In the genomic region with DNA sequence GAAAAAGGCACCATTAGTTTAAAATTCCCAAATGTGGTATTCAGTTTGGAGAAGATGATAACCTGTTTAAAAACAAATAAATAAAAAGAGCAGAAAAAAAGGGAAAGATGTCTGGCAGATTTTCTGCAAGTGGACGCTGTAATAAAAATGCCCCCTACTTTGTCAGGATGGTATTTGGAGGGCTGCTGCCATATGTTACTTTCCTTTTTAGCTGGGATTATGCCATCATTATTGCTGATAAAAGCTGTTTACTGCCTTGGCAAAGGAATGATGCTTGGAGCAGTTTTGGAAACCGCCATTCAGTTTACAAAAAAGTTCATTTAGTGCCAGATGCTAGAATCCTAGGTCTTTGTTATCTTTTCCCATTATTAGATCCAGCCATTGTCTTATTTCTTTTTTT, we compare ENCODE assay signal across 27 cellular contexts.
DNase-seq lines count a peak whose midpoint lies in the region; ATAC-seq, FAIRE-seq and TF ChIP-seq lines count a peak whose summit lies in the region.
"Had no signal": no experiment of that assay in that cellular context is flagged by ENCODE, and none has a peak within 500 bp of the region (broad histone marks: within the 10 kb centered on the region; RNA-seq: fewer than 3 reads in every experiment).

No MANE protein-coding gene starts in this region.

- FAIRE-seq in HepG2 (lab: Jason Lieb, UNC): no peak

- ATAC-seq in right lobe of liver (peak in 3 of 4 donors; percentile 42 to 50 (median 45)), HepG2 (no peak), HG03159 (IDR thresholded peaks at IDR 0.05; ENCODE audit: unreplicated experiment) (no peak)
- ATAC-seq: activated T-cell treated with anti-CD3 and anti-CD28 coated beads, Interleukin-2, amount 50 U/mL, for 4 hours; left colon; Right ventricle myocardium inferior; stimulated activated memory B cell treated with anti-CD40 and anti-IgM and Interleukin-4, amounts not matched to agents 10 μg/mL and 1 μg/mL and 100 μg/mL, for 72 hours had no signal

- in situ Hi-C loops in HepG2 (cut with HindIII; ENCODE audit: extremely low pct_ligation_motif_present, low pct_unique_long_range_greater_than_20kb): no loop called here

- TF ChIP-seq RAD21 in HepG2 (CRISPR knock-in tag; IDR thresholded peaks at IDR 0.05): no peak

- POLR2A ChIA-PET in HepG2 (lab: Yijun Ruan, JAX): no interaction called here

- H3K27me3 ChIP-seq in right lobe of liver (no peaks in the 10 kb centered on the region), HepG2 (ENCODE audit: control insufficient read depth in 1 of 2, insufficient read depth in 2 of 2, low read length in 2 of 2) (no peaks in the 10 kb centered on the region), ectodermal cell (ENCODE audit: control insufficient read depth, insufficient read depth, low read length, poor library complexity, severe bottlenecking) (no peaks in the 10 kb centered on the region)
- H3K27me3 ChIP-seq: ascending aorta, esophagus muscularis mucosa, MG63 had no signal

- WGBS in right lobe of liver (ENCODE audit: insufficient coverage, low coverage, low lambda C conversion rate, missing lambda C conversion rate): 35% methylated on average over 2 of the region's 2 CpGs
- WGBS in HepG2 (ENCODE audit: low lambda C conversion rate): 100% methylated on average over 2 of the region's 2 CpGs
- 89 to 94% methylated on average over 2 of the region's 2 CpGs for WGBS in ectodermal cell, 2 experiments

- H3K4me2 ChIP-seq in HepG2 (ENCODE audit: low read depth, low read length): no peak overlapping the region
- H3K4me2 ChIP-seq: PC-9 had no signal

- H4K20me1 ChIP-seq in HepG2 (ENCODE audit: insufficient read depth, low read length): no peaks in the 10 kb centered on the region

- H3K79me2 ChIP-seq in HepG2 (ENCODE audit: insufficient read depth, low read length): no peaks in the 10 kb centered on the region

- DNase-seq in right lobe of liver (no peak), HepG2 (ENCODE audit: low spot score) (no peak), NCI-H524 treated with DMSO at 0.1 percent for 48 hours (lab: John Stamatoyannopoulos, UW) (peak; percentile 85), OCI-M1 (lab: John Stamatoyannopoulos, UW) (no peak), NCI-H526 (lab: John Stamatoyannopoulos, UW) (no peak), foreskin melanocyte (no peak)
- DNase-seq: 8988T; activated gamma-delta T cell; activated naive CD8-positive, alpha-beta T cell treated with anti-CD3 and anti-CD28 coated beads, Interleukin-2, amount 10 ng/mL, durations not matched to agents 7 days and 5 days; activated T-cell treated with anti-CD3 and anti-CD28 coated beads, Interleukin-2, amount 50 U/mL, for 4 hours; COR-L47; GDM1; KG1; left colon; MG63; NCI-H1417 treated with DMSO at 0.1 percent for 48 hours; NCI-H2107; nephron progenitor cell; PC-9; T-helper 2 cell had no signal

- H3K9ac ChIP-seq in HepG2 (ENCODE audit: insufficient read depth, low read depth, low read length): no peak overlapping the region

- H3K9me3 ChIP-seq in right lobe of liver (no peaks in the 10 kb centered on the region), HepG2 (ENCODE audit: low read length) (no peaks in the 10 kb centered on the region), ectodermal cell (ENCODE audit: control insufficient read depth, low read length) (no peaks in the 10 kb centered on the region)
- H3K9me3 ChIP-seq: ascending aorta, esophagus muscularis mucosa, MG63 had no signal

- H3K27ac ChIP-seq in right lobe of liver: no peak overlapping the region
- no peak overlapping the region for H3K27ac ChIP-seq in HepG2 (ENCODE audit: extremely low read length, insufficient read depth, low read length)
- peak overlapping the region; percentile 11 for H3K27ac ChIP-seq in ectodermal cell (ENCODE audit: insufficient read depth, low read depth, low read length, poor library complexity, severe bottlenecking)
- H3K27ac ChIP-seq: ascending aorta, C4-2B, esophagus muscularis mucosa, PC-9 had no signal

- TF ChIP-seq EP300 in HepG2 (IDR thresholded peaks at IDR 0.05; ENCODE audit: low read depth in 2 of 2, low read length in 2 of 2): no peak
- TF ChIP-seq EP300 in HepG2 (CRISPR knock-in tag; IDR thresholded peaks at IDR 0.05; ENCODE audit: borderline replicate concordance): no peak

- TF ChIP-seq POLR2A in right lobe of liver (IDR thresholded peaks at IDR 0.05) (no peak), HepG2 (IDR thresholded peaks at IDR 0.05; ENCODE audit: insufficient read depth in 1 of 2, low read depth in 2 of 2, low read length in 2 of 2) (no peak)

- peaks cover 0 to 33% (median 8%) of the 10 kb centered on the region in 4 donors for H3K4me1 ChIP-seq in right lobe of liver
- peaks cover 44% of the 10 kb centered on the region for H3K4me1 ChIP-seq in HepG2 (ENCODE audit: insufficient read depth, low read length)
- H3K4me1 ChIP-seq in ectodermal cell (ENCODE audit: control insufficient read depth, insufficient read depth, low read length): peaks cover 4% of the 10 kb centered on the region
- H3K4me1 ChIP-seq: ascending aorta had no signal

- intact Hi-C loops in right lobe of liver (cut with DNase I) (no loop called here), HepG2 (cut with micrococcal nuclease; ENCODE audit: unreplicated experiment) (no loop called here)

- CTCF ChIA-PET in HepG2 (lab: Yijun Ruan, JAX; ENCODE audit: low intra/inter-chr PET ratio, low total read pairs): no interaction called here

- no peak overlapping the region for H2AFZ ChIP-seq in HepG2 (ENCODE audit: low read length)
- H2AFZ ChIP-seq: PC-9 had no signal

- TF ChIP-seq CTCF in right lobe of liver (IDR thresholded peaks at IDR 0.05) (no peak), HepG2 (CRISPR knock-in tag; IDR thresholded peaks at IDR 0.05) (no peak)

- no TSS peak for BruUV-seq in HepG2 (replicated peaks; lab: Mats Ljungman, UMichigan)

- H3K36me3 ChIP-seq in right lobe of liver (no peaks in the 10 kb centered on the region), HepG2 (replicated peaks in 1 of 2; ENCODE audit: control insufficient read depth in 1 of 2, insufficient read depth in 2 of 2, low read length in 2 of 2) (no peaks in the 10 kb centered on the region), ectodermal cell (ENCODE audit: control insufficient read depth, insufficient read depth, low read length) (no peaks in the 10 kb centered on the region)
- H3K36me3 ChIP-seq: ascending aorta, esophagus muscularis mucosa, MG63 had no signal

- no peak overlapping the region for H3K4me3 ChIP-seq in right lobe of liver
- H3K4me3 ChIP-seq in HepG2 (replicated peaks in 1 of 3; ENCODE audit: insufficient read depth in 1 of 3, low read depth in 2 of 3, low read length in 3 of 3): no peak overlapping the region
- no peak overlapping the region for H3K4me3 ChIP-seq in ectodermal cell (ENCODE audit: insufficient read depth, low read depth, low read length)
- H3K4me3 ChIP-seq: ascending aorta, esophagus muscularis mucosa, MG63, PC-9 had no signal

TF ChIP-seq in HepG2, 621 proteins besides CTCF, POLR2A, EP300 and RAD21:
- TF ChIP-seq ZGPAT (CRISPR knock-in tag; IDR thresholded peaks at IDR 0.05) (no peak), ZNF839 (CRISPR knock-in tag; IDR thresholded peaks at IDR 0.05; ENCODE audit: borderline replicate concordance) (no peak), ZNF460 (CRISPR knock-in tag; IDR thresholded peaks at IDR 0.05; ENCODE audit: borderline replicate concordance) (no peak), ESRRA (CRISPR knock-in tag; IDR thresholded peaks at IDR 0.05; ENCODE audit: low read depth) (no peak), MED13 (CRISPR knock-in tag; IDR thresholded peaks at IDR 0.05) (no peak), DNMT1 (CRISPR knock-in tag; IDR thresholded peaks at IDR 0.05) (no peak), MLLT10 (CRISPR knock-in tag; IDR thresholded peaks at IDR 0.05) (no peak), DPF2 (CRISPR knock-in tag; IDR thresholded peaks at IDR 0.05; ENCODE audit: borderline replicate concordance, low read depth) (no peak), ZNF891 (CRISPR knock-in tag; IDR thresholded peaks at IDR 0.05) (no peak), CSRNP1 (CRISPR knock-in tag; IDR thresholded peaks at IDR 0.05) (no peak), CBX2 (IDR thresholded peaks at IDR 0.05; ENCODE audit: low read depth, low read length) (no peak), CBX2 (CRISPR knock-in tag; IDR thresholded peaks at IDR 0.05; ENCODE audit: low read depth) (no peak), RORA (CRISPR knock-in tag; IDR thresholded peaks at IDR 0.05) (no peak)
TF ChIP-seq in HepG2: peak in this region for 0.

Comparison
In these comparisons a context has a peak if more than half of its experiments do, and no peak if none do; other contexts are left out.
1. ATAC-seq: peak in right lobe of liver (3 of 4); none in HepG2 (single experiment) and HG03159 (single experiment).